In genomic region chr16:89363621-89364393, GRCh38 we compare ENCODE assay signal across 1 cellular context.
TF ChIP-seq lines count a peak whose summit lies in the region.

No MANE protein-coding gene starts in this region.

TF ChIP-seq in HepG2, 621 proteins besides CTCF, POLR2A, EP300 and RAD21 (continued from another document):
- peak; percentile 27; the same call in 1 of the 2 replicates for TF ChIP-seq ARID5B (CRISPR knock-in tag; IDR thresholded peaks at IDR 0.05)
- no peak for TF ChIP-seq KLF15 (CRISPR knock-in tag; IDR thresholded peaks at IDR 0.05; ENCODE audit: borderline replicate concordance)
- 0 out of 2 replicates have a peak, but pooled peaks have one; percentile 48 for TF ChIP-seq ZNF138 (CRISPR knock-in tag; IDR thresholded peaks at IDR 0.05; ENCODE audit: low read depth)
- peak; percentile 98 for TF ChIP-seq ZNF263 (CRISPR knock-in tag; IDR thresholded peaks at IDR 0.05)
- TF ChIP-seq TFE3 (CRISPR knock-in tag; IDR thresholded peaks at IDR 0.05), result no peak
- peak; percentile 38; the same call in 1 of the 2 replicates for TF ChIP-seq TBX2 (CRISPR knock-in tag; IDR thresholded peaks at IDR 0.05; ENCODE audit: borderline replicate concordance)
- no peak for TF ChIP-seq HDAC6 (IDR thresholded peaks at IDR 0.05; ENCODE audit: low read depth, low read length)
- TF ChIP-seq ZNF605 (CRISPR knock-in tag; IDR thresholded peaks at IDR 0.05), result no peak
- TF ChIP-seq ELF1 (CRISPR knock-in tag; IDR thresholded peaks at IDR 0.05), result peak; percentile 57
- 0 out of 2 replicates have a peak, but pooled peaks have one; percentile 12 for TF ChIP-seq RXRB (CRISPR knock-in tag; IDR thresholded peaks at IDR 0.05; ENCODE audit: borderline replicate concordance)
- 0 out of 2 replicates have a peak, but pooled peaks have one; percentile 31 for TF ChIP-seq ZMYM2 (CRISPR knock-in tag; IDR thresholded peaks at IDR 0.05)
- TF ChIP-seq ZFAT (CRISPR knock-in tag; conservative IDR thresholded peaks at IDR 0.05), result no peak
- TF ChIP-seq JUNB (CRISPR knock-in tag; IDR thresholded peaks at IDR 0.05; ENCODE audit: borderline replicate concordance), result peak; percentile 43; the same call in 1 of the 2 replicates
- TF ChIP-seq DMAP1 (CRISPR knock-in tag; IDR thresholded peaks at IDR 0.05), result no peak
- peak; percentile 94 for TF ChIP-seq FOSL2 (CRISPR knock-in tag; IDR thresholded peaks at IDR 0.05)
- no peak for TF ChIP-seq FOXK1 (CRISPR knock-in tag; IDR thresholded peaks at IDR 0.05; ENCODE audit: borderline replicate concordance, low read depth)
- no peak for TF ChIP-seq ZNF17 (CRISPR knock-in tag; IDR thresholded peaks at IDR 0.05)
- TF ChIP-seq ETV5 (CRISPR knock-in tag; IDR thresholded peaks at IDR 0.05; ENCODE audit: borderline replicate concordance), result peak; percentile 72
- no peak for TF ChIP-seq MBNL3 (CRISPR knock-in tag; conservative IDR thresholded peaks at IDR 0.05)
- TF ChIP-seq KDM2A (CRISPR knock-in tag; IDR thresholded peaks at IDR 0.05; ENCODE audit: borderline replicate concordance, low read depth), result 0 out of 2 replicates have a peak, but pooled peaks have one; percentile 21
- TF ChIP-seq ZFP36 (IDR thresholded peaks at IDR 0.05; ENCODE audit: borderline replicate concordance, low read depth, low read length, partially characterized antibody), result no peak
- no peak for TF ChIP-seq PBX2 (CRISPR knock-in tag; IDR thresholded peaks at IDR 0.05)
- peak; percentile 40 for TF ChIP-seq SAP130 (CRISPR knock-in tag; IDR thresholded peaks at IDR 0.05; ENCODE audit: low read depth)
- peak; percentile 98 for TF ChIP-seq ZBTB38 (CRISPR knock-in tag; IDR thresholded peaks at IDR 0.05)
- TF ChIP-seq KAT8 (CRISPR knock-in tag; IDR thresholded peaks at IDR 0.05), result no peak
- no peak for TF ChIP-seq SALL2 (CRISPR knock-in tag; IDR thresholded peaks at IDR 0.05)
- 0 out of 2 replicates have a peak, but pooled peaks have one; percentile 7 for TF ChIP-seq FOSL1 (CRISPR knock-in tag; IDR thresholded peaks at IDR 0.05; ENCODE audit: borderline replicate concordance)
- no peak for TF ChIP-seq ESRRA (CRISPR knock-in tag; IDR thresholded peaks at IDR 0.05; ENCODE audit: low read depth)
- TF ChIP-seq GATAD2A (CRISPR knock-in tag; IDR thresholded peaks at IDR 0.05), result 0 out of 2 replicates have a peak, but pooled peaks have one; percentile 9
- no peak for TF ChIP-seq ZNF674 (CRISPR knock-in tag; IDR thresholded peaks at IDR 0.05; ENCODE audit: low read depth)
- no peak for TF ChIP-seq ZHX2 (IDR thresholded peaks at IDR 0.05; ENCODE audit: low read depth)
- TF ChIP-seq ZHX2 (CRISPR knock-in tag; IDR thresholded peaks at IDR 0.05; ENCODE audit: borderline replicate concordance), result no peak
